In genomic region chr12:121697093-121697698, GRCh38 we compare ENCODE assay signal across 1 cellular context.
TF ChIP-seq lines count a peak whose summit lies in the region.

No MANE protein-coding gene starts in this region.

TF ChIP-seq in GM12878, 131 proteins besides CTCF, POLR2A, EP300 and RAD21:
- TF ChIP-seq REST (IDR thresholded peaks at IDR 0.05; ENCODE audit: low read depth, low read length) (no peak), FOS (IDR thresholded peaks at IDR 0.05; ENCODE audit: borderline replicate concordance, extremely low read depth, insufficient read length) (no peak), SMC3 (IDR thresholded peaks at IDR 0.05; ENCODE audit: borderline replicate concordance, low read length) (peak; percentile 74; the same call in 1 of the 2 replicates), SKIL (IDR thresholded peaks at IDR 0.05; ENCODE audit: low read depth, poor library complexity, severe bottlenecking) (no peak), RB1 (IDR thresholded peaks at IDR 0.05; ENCODE audit: borderline replicate concordance) (0 out of 2 replicates have a peak, but pooled peaks have one; percentile 31), NR2F1 (conservative IDR thresholded peaks at IDR 0.05) (no peak)
